8 cellular contexts compared by ENCODE assay signal in genomic region chr3:179929091-179929529, GRCh38.
DNase-seq lines count a peak whose midpoint lies in the region; ATAC-seq, FAIRE-seq and TF ChIP-seq lines count a peak whose summit lies in the region.

No MANE protein-coding gene starts in this region.

- no peaks in the 10 kb centered on the region for H3K23me2 ChIP-seq in H9 (ENCODE audit: insufficient read length, low read depth, low read length, poor library complexity, severe bottlenecking)

- H2AFZ ChIP-seq in H9 (ENCODE audit: low read length) (no peak overlapping the region), HepG2 (ENCODE audit: low read length) (no peak overlapping the region)

- H2BK15ac ChIP-seq in H9 (ENCODE audit: low read depth, low read length) = no peak overlapping the region

- H3K27ac Mint-ChIP-seq in H9 = no peak overlapping the region

- CTCF ChIA-PET in HepG2 (lab: Yijun Ruan, JAX; ENCODE audit: low intra/inter-chr PET ratio, low total read pairs) = interaction anchor here (1.6 kb wide), 1 partner anchor 666 kb away, joined by 7 read pairs; no protein-coding TSS in a partner anchor

- H3K18ac ChIP-seq in H9 (ENCODE audit: insufficient read length, low read depth, low read length) = no peak overlapping the region

- H3K9me3 ChIP-seq in H9 (ENCODE audit: control insufficient read depth, low read depth, low read length) = no peaks in the 10 kb centered on the region
- H3K9me3 ChIP-seq in HepG2 (ENCODE audit: low read length) = no peaks in the 10 kb centered on the region

- H3K4ac ChIP-seq in H9 (ENCODE audit: low read depth, low read length) = no peak overlapping the region

- H3K23ac ChIP-seq in H9 (ENCODE audit: insufficient read length, low read depth, low read length) = no peak overlapping the region

- peaks cover 10 to 24% of the 10 kb centered on the region in 2 experiments for H3K4me1 Mint-ChIP-seq in H9

- H3K4me3 Mint-ChIP-seq in H9 = no peak overlapping the region

- no peaks in the 10 kb centered on the region for H3K9me3 Mint-ChIP-seq in H9

- H3K4me3 ChIP-seq in bronchial epithelial cell (ENCODE audit: low read depth, low read length) (no peak overlapping the region), HepG2 (replicated peaks in 1 of 3; ENCODE audit: insufficient read depth in 1 of 3, low read depth in 2 of 3, low read length in 3 of 3) (no peak overlapping the region)

- no peak overlapping the region for H2BK5ac ChIP-seq in H9 (ENCODE audit: insufficient read length, low read length)

- in situ Hi-C loops in G401 (cut with HindIII; ENCODE audit: low sequenced_read_pairs) (no loop called here), HepG2 (cut with HindIII; ENCODE audit: extremely low pct_ligation_motif_present, low pct_unique_long_range_greater_than_20kb) (loop anchor here (10.0 kb wide), 1 partner anchor 666 kb away; no protein-coding TSS in a partner anchor)

- H2BK20ac ChIP-seq in H9 (ENCODE audit: low read depth, low read length, poor library complexity, severe bottlenecking) = no peak overlapping the region

- POLR2A ChIA-PET in HepG2 (lab: Yijun Ruan, JAX) = no interaction called here

- no peak for TF ChIP-seq EP300 in HepG2 (IDR thresholded peaks at IDR 0.05; ENCODE audit: low read depth in 2 of 2, low read length in 2 of 2)
- TF ChIP-seq EP300 in HepG2 (CRISPR knock-in tag; IDR thresholded peaks at IDR 0.05; ENCODE audit: borderline replicate concordance) = no peak

- H3K27ac ChIP-seq in H9 (ENCODE audit: insufficient read length, low read depth, low read length) (no peak overlapping the region), HepG2 (ENCODE audit: extremely low read length, insufficient read depth, low read length) (no peak overlapping the region)

- H3K27me3 ChIP-seq in H9 (ENCODE audit: insufficient read depth, low read length) (no peaks in the 10 kb centered on the region), bronchial epithelial cell (ENCODE audit: control insufficient read depth, insufficient read depth, low read length) (peaks cover under 1% of the 10 kb centered on the region), HepG2 (ENCODE audit: control insufficient read depth in 1 of 2, insufficient read depth in 2 of 2, low read length in 2 of 2) (no peaks in the 10 kb centered on the region)

- H2AK5ac ChIP-seq in H9 (ENCODE audit: insufficient read length, low read length) = no peak overlapping the region

- H3K14ac ChIP-seq in H9 (ENCODE audit: insufficient read depth, low read length) = no peak overlapping the region

- no CpG with 5 or more reads among the region's 1 CpG for WGBS in H9 (ENCODE audit: extremely low coverage, insufficient read length, low lambda C conversion rate)
- 0% methylated on average over 1 of the region's 1 CpG for WGBS in HepG2 (ENCODE audit: low lambda C conversion rate)

- H4K20me1 ChIP-seq in H9 (ENCODE audit: control insufficient read depth, insufficient read depth, insufficient read length) = no peaks in the 10 kb centered on the region
- no peaks in the 10 kb centered on the region for H4K20me1 ChIP-seq in HepG2 (ENCODE audit: insufficient read depth, low read length)

- no peak for TF ChIP-seq RAD21 in HepG2 (CRISPR knock-in tag; IDR thresholded peaks at IDR 0.05)

- H3K36me3 Mint-ChIP-seq in H9 (ENCODE audit: insufficient read depth in 1 of 3, low read depth in 3 of 3) = no peaks in the 10 kb centered on the region

- H3K56ac ChIP-seq in H9 (ENCODE audit: insufficient read length, low read depth, low read length) = no peak overlapping the region

- no peak for FAIRE-seq in bronchial epithelial cell (lab: Jason Lieb, UNC)
- FAIRE-seq in HepG2 (lab: Jason Lieb, UNC) = no peak

- TF ChIP-seq CTCF in H9 (conservative IDR thresholded peaks at IDR 0.05) (peak; percentile 88), bronchial epithelial cell (IDR thresholded peaks at IDR 0.05; ENCODE audit: insufficient read depth, low read length, severe bottlenecking) (peak; percentile 57), HepG2 (CRISPR knock-in tag; IDR thresholded peaks at IDR 0.05) (peak; percentile 60)

- ATAC-seq in HepG2 (peak; percentile 75), HG03469 (IDR thresholded peaks at IDR 0.05; ENCODE audit: unreplicated experiment) (no peak)

- H4K8ac ChIP-seq in H9 (replicated peaks; ENCODE audit: insufficient read length, low read depth, low read length) = no peak overlapping the region

- no peak overlapping the region for H3K9ac ChIP-seq in H9 (ENCODE audit: extremely low read depth, insufficient read length, low read length)
- H3K9ac ChIP-seq in HepG2 (ENCODE audit: insufficient read depth, low read depth, low read length) = no peak overlapping the region

- H3K4me2 ChIP-seq in H9 (ENCODE audit: insufficient read depth, insufficient read length, low read length) (no peak overlapping the region), HepG2 (ENCODE audit: low read depth, low read length) (no peak overlapping the region)

- H2BK12ac ChIP-seq in H9 (ENCODE audit: insufficient read length, low read depth, low read length) = no peak overlapping the region

- H4K5ac ChIP-seq in H9 (ENCODE audit: insufficient read length, low read depth, low read length) = no peak overlapping the region

- DNase-seq in G401 (ENCODE audit: low spot score) = peak; percentile 35
- DNase-seq in H9 = peak; percentile 44
- DNase-seq in NCI-H1105 treated with DMSO at 0.1 percent for 48 hours (lab: John Stamatoyannopoulos, UW) = peak; percentile 87
- peak; percentile 11 for DNase-seq in T follicular helper cell (ENCODE audit: low read depth)
- peak; percentile 56 for DNase-seq in bronchial epithelial cell (ENCODE audit: low read depth)
- peak; percentile 35 for DNase-seq in HepG2 (ENCODE audit: low spot score)
- DNase-seq in stimulated activated CD8-positive, alpha-beta memory T cell treated with anti-CD3 and anti-CD28 coated beads, Interleukin-4, amount 100 ng/mL, for 48 hours = peak; percentile 61

- TF ChIP-seq POLR2A in HepG2 (IDR thresholded peaks at IDR 0.05; ENCODE audit: insufficient read depth in 1 of 2, low read depth in 2 of 2, low read length in 2 of 2) = no peak

- no peak overlapping the region for H3T11ph ChIP-seq in H9 (ENCODE audit: low read length)

- H3K27me3 Mint-ChIP-seq in H9 (ENCODE audit: low read depth) = no peaks in the 10 kb centered on the region

- intact Hi-C loops in HepG2 (cut with micrococcal nuclease; ENCODE audit: unreplicated experiment) = loop anchor here (10.0 kb wide), 1 partner anchor 156 kb away; no protein-coding TSS in a partner anchor

- no peaks in the 10 kb centered on the region for H3K36me3 ChIP-seq in bronchial epithelial cell (ENCODE audit: control insufficient read depth, insufficient read depth, low read length)
- no peaks in the 10 kb centered on the region for H3K36me3 ChIP-seq in HepG2 (replicated peaks in 1 of 2; ENCODE audit: control insufficient read depth in 1 of 2, insufficient read depth in 2 of 2, low read length in 2 of 2)

- no peaks in the 10 kb centered on the region for H3K79me1 ChIP-seq in H9 (ENCODE audit: insufficient read depth, low read depth, low read length, poor library complexity, severe bottlenecking)

- no peak overlapping the region for H4K91ac ChIP-seq in H9 (ENCODE audit: insufficient read length, low read depth, low read length)

- peaks cover 2% of the 10 kb centered on the region; the same call in 1 of the 2 replicates for H3K4me1 ChIP-seq in H9 (ENCODE audit: insufficient read depth, low read length)
- H3K4me1 ChIP-seq in HepG2 (ENCODE audit: insufficient read depth, low read length) = no peaks in the 10 kb centered on the region

- H3K79me2 ChIP-seq in H9 (ENCODE audit: insufficient read depth, low read length) = no peaks in the 10 kb centered on the region
- H3K79me2 ChIP-seq in HepG2 (ENCODE audit: insufficient read depth, low read length) = no peaks in the 10 kb centered on the region

- no TSS peak for BruUV-seq in HepG2 (replicated peaks; lab: Mats Ljungman, UMichigan)

- H2BK120ac ChIP-seq in H9 (ENCODE audit: low read depth, low read length, poor library complexity, severe bottlenecking) = no peak overlapping the region

TF ChIP-seq in HepG2, 621 proteins besides CTCF, POLR2A, EP300 and RAD21 (continues in another document):
- TF ChIP-seq ZNF362 (CRISPR knock-in tag; IDR thresholded peaks at IDR 0.05; ENCODE audit: borderline replicate concordance) = 0 out of 2 replicates have a peak, but pooled peaks have one; percentile 15
- no peak for TF ChIP-seq ISL2 (CRISPR knock-in tag; IDR thresholded peaks at IDR 0.05)
- no peak for TF ChIP-seq ZNF780A (CRISPR knock-in tag; IDR thresholded peaks at IDR 0.05)
- TF ChIP-seq GATAD2A (CRISPR knock-in tag; IDR thresholded peaks at IDR 0.05) = no peak

Comparison
In these comparisons a context has a peak if more than half of its experiments do, and no peak if none do; other contexts are left out.
1. DNase-seq: peak in every context shown above with its lines; median percentile 87 in NCI-H1105 treated with DMSO at 0.1 percent for 48 hours; 61 in stimulated activated CD8-positive, alpha-beta memory T cell treated with anti-CD3 and anti-CD28 coated beads, Interleukin-4, amount 100 ng/mL, for 48 hours; 56 in bronchial epithelial cell; 44 in H9; 35 in G401; 35 in HepG2; 11 in T follicular helper cell.